In the genomic region with DNA sequence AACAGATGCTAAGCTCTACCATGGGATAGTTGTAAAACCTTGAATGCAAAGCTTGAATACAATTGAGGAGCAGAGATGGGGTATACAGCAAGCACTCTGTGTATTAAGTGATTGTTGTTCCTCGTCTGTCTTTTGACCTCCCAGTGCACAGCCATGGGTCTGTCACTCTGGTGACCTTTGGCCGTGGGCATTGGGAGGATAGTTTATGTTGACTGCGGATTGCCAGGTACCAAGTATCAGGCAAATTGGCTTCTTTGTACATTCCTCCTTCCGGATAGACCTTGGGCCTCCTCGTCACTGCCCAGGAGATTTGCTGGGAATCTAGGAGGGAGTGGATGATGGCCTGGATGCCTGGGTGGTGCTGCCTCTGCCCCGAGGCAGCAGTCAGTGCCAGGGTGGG, we compare ENCODE assay signal across 20 cellular contexts.
DNase-seq lines count a peak whose midpoint lies in the region; ATAC-seq and TF ChIP-seq lines count a peak whose summit lies in the region.
"Had no signal": no experiment of that assay in that cellular context is flagged by ENCODE, and none has a peak within 500 bp of the region (broad histone marks: within the 10 kb centered on the region; RNA-seq: fewer than 3 reads in every experiment).

No MANE protein-coding gene starts in this region.

- in situ Hi-C loops in mammary epithelial cell (cut with MboI; ENCODE audit: low sequenced_read_pairs in 2 of 2) (no loop called here), Panc1 (cut with HindIII; ENCODE audit: low pct_unique_long_range_greater_than_20kb, low sequenced_read_pairs) (no loop called here)

- dilution Hi-C loops in mammary epithelial cell (cut with HindIII; ENCODE audit: low sequenced_read_pairs): no loop called here

- H3K4me1 ChIP-seq in breast epithelium: peaks cover 0 to 3% of the 10 kb centered on the region in 2 donors
- peaks cover 7% of the 10 kb centered on the region for H3K4me1 ChIP-seq in mammary epithelial cell (ENCODE audit: insufficient read depth, low read length)
- peaks cover 22% of the 10 kb centered on the region for H3K4me1 ChIP-seq in Panc1 (ENCODE audit: control insufficient read depth, insufficient read depth, low read length)
- H3K4me1 ChIP-seq in thymus (ENCODE audit: control insufficient read depth, insufficient read depth, low read length): peaks cover 25% of the 10 kb centered on the region
- peaks cover 24% of the 10 kb centered on the region for H3K4me1 ChIP-seq in vagina

- H3K27ac ChIP-seq in breast epithelium (peak overlapping the region; percentile 53 to 62), mammary epithelial cell (ENCODE audit: insufficient read depth, low read depth, low read length) (no peak overlapping the region), Panc1 (ENCODE audit: low read length) (0 out of 2 replicates have a peak overlapping the region, but pooled peaks have one; percentile 6), thymus (ENCODE audit: low read depth) (peak overlapping the region; percentile 72), vagina (no peak overlapping the region)
- H3K27ac ChIP-seq: cardiac muscle cell, dorsolateral prefrontal cortex, SJCRH30, thoracic aorta had no signal

- CTCF ChIA-PET in mammary epithelial cell (lab: Charles Lee; ENCODE audit: low non-redundant PET) (no interaction called here), Panc1 (lab: Charles Lee) (interaction anchor here (0.6 kb wide), 1 partner anchor 187 kb away, joined by 3 read pairs; no protein-coding TSS in a partner anchor)

- DNase-seq in breast epithelium (ENCODE audit: low spot score in 2 of 2) (no peak), mammary epithelial cell (no peak), Panc1 (ENCODE audit: low read depth, low spot score) (no peak), left colon (no peak), germinal center (ENCODE audit: low spot score) (no peak), vagina (ENCODE audit: extremely low spot score in 2 of 2) (no peak)
- DNase-seq: activated CD4-positive, CD25-positive, alpha-beta regulatory T cell treated with anti-CD3 and anti-CD28 coated beads, Interleukin-2, amount 50 U/mL, for 72 hours; activated T-cell treated with anti-CD3 and anti-CD28 coated beads for 4 hours; dorsolateral prefrontal cortex; erythroblast; kidney glomerular epithelial cell; MG63; midbrain; NCI-H774; OCI-M1; SJCRH30; T1000 had no signal

- TF ChIP-seq CTCF in breast epithelium (IDR thresholded peaks at IDR 0.05): no peak
- no peak for TF ChIP-seq CTCF in mammary epithelial cell (conservative IDR thresholded peaks at IDR 0.05 in 1 of 2, IDR thresholded peaks at IDR 0.05 in 1 of 2; ENCODE audit: extremely low read depth in 1 of 2, insufficient read depth in 1 of 2, low read depth in 1 of 2, low read length in 2 of 2)
- TF ChIP-seq CTCF in Panc1 (IDR thresholded peaks at IDR 0.05): no peak
- TF ChIP-seq CTCF in vagina (IDR thresholded peaks at IDR 0.05): no peak

- H3K4me3 ChIP-seq in breast epithelium: no peak overlapping the region
- H3K4me3 ChIP-seq in mammary epithelial cell (replicated peaks in 1 of 3; ENCODE audit: insufficient read depth in 1 of 3, low read depth in 2 of 3, low read length in 3 of 3): no peak overlapping the region
- no peak overlapping the region for H3K4me3 ChIP-seq in Panc1 (ENCODE audit: low read depth in 2 of 2, low read length in 2 of 2)
- no peak overlapping the region for H3K4me3 ChIP-seq in thymus (ENCODE audit: low read length)
- no peak overlapping the region for H3K4me3 ChIP-seq in vagina
- H3K4me3 ChIP-seq: cardiac muscle cell, dorsolateral prefrontal cortex, MG63, SJCRH30, thoracic aorta had no signal

- no peak overlapping the region for H3K4me2 ChIP-seq in mammary epithelial cell (ENCODE audit: insufficient read depth, low read depth, low read length)

- BruUV-seq in mammary epithelial cell (replicated peaks; lab: Mats Ljungman, UMichigan) (no TSS peak), Panc1 (replicated peaks; lab: Mats Ljungman, UMichigan) (no TSS peak)

- intact Hi-C loops in breast epithelium (cut with DNase I; ENCODE audit: low total_unique reads): no loop called here
- intact Hi-C loops in mammary epithelial cell (cut with micrococcal nuclease): no loop called here
- intact Hi-C loops in Panc1 (cut with micrococcal nuclease; ENCODE audit: unreplicated experiment): loop anchor here (5.0 kb wide), 1 partner anchor 86 kb away; a partner anchor contains a TSS
- intact Hi-C loops in left colon (cut with DNase I, micrococcal nuclease): no loop called here
- intact Hi-C loops in vagina (cut with DNase I): no loop called here

- no peak overlapping the region for H2AFZ ChIP-seq in mammary epithelial cell (ENCODE audit: low read depth, low read length)

- no peaks in the 10 kb centered on the region for H4K20me1 ChIP-seq in mammary epithelial cell (ENCODE audit: insufficient read depth, low read length)

- POLR2A ChIA-PET in Panc1 (lab: Charles Lee): interaction anchor here (0.5 to 0.7 kb wide), 2 partner anchors 12 to 22 kb away, joined by 5 to 8 read pairs; no protein-coding TSS in a partner anchor

- no peaks in the 10 kb centered on the region for H3K79me2 ChIP-seq in mammary epithelial cell (ENCODE audit: insufficient read depth, low read length)

- ATAC-seq in Panc1 (no peak), left colon (peak; percentile 20)

- H3K36me3 ChIP-seq in breast epithelium (no peaks in the 10 kb centered on the region), mammary epithelial cell (ENCODE audit: insufficient read depth, low read length) (no peaks in the 10 kb centered on the region), Panc1 (ENCODE audit: control insufficient read depth, insufficient read depth, low read length) (no peaks in the 10 kb centered on the region), thymus (ENCODE audit: control insufficient read depth, insufficient read depth) (no peaks in the 10 kb centered on the region), vagina (no peaks in the 10 kb centered on the region)
- H3K36me3 ChIP-seq: cardiac muscle cell, SJCRH30 had no signal

- TF ChIP-seq POLR2A in breast epithelium (IDR thresholded peaks at IDR 0.05) (no peak), vagina (IDR thresholded peaks at IDR 0.05) (no peak)

- 41% methylated on average over 6 of the region's 6 CpGs for WGBS in mammary epithelial cell (ENCODE audit: low coverage, missing lambda C conversion rate)
- WGBS in thymus: 95% methylated on average over 6 of the region's 6 CpGs

- H3K9ac ChIP-seq in mammary epithelial cell (ENCODE audit: insufficient read depth, low read length): no peak overlapping the region

- H3K27me3 ChIP-seq in breast epithelium (no peaks in the 10 kb centered on the region), mammary epithelial cell (ENCODE audit: insufficient read depth, low read length) (no peaks in the 10 kb centered on the region), Panc1 (ENCODE audit: control insufficient read depth, insufficient read depth, low read length) (no peaks in the 10 kb centered on the region), thymus (ENCODE audit: control insufficient read depth, insufficient read depth) (no peaks in the 10 kb centered on the region), vagina (no peaks in the 10 kb centered on the region)
- H3K27me3 ChIP-seq: cardiac muscle cell, dorsolateral prefrontal cortex, MG63, SJCRH30 had no signal

- H3K9me3 ChIP-seq in breast epithelium: no peaks in the 10 kb centered on the region
- H3K9me3 ChIP-seq in mammary epithelial cell (replicated peaks; ENCODE audit: insufficient read depth, low read length): no peaks in the 10 kb centered on the region
- H3K9me3 ChIP-seq in Panc1 (ENCODE audit: control insufficient read depth, insufficient read depth, low read depth, low read length): no peaks in the 10 kb centered on the region
- peaks cover 1% of the 10 kb centered on the region for H3K9me3 ChIP-seq in thymus (ENCODE audit: control insufficient read depth)
- H3K9me3 ChIP-seq in vagina: peaks cover 3% of the 10 kb centered on the region
- H3K9me3 ChIP-seq: SJCRH30, thoracic aorta had no signal

Comparison
In these comparisons a context has a peak if more than half of its experiments do, and no peak if none do; other contexts are left out.
1. H3K27ac ChIP-seq: peak in breast epithelium (2 of 2), Panc1 (single experiment) and thymus (single experiment); none in mammary epithelial cell (single experiment) and vagina (single experiment).